Comparison of ENCODE assay signal across 21 cellular contexts in genomic region chr15:66424963-66425612, GRCh38. TPM values are rescaled to one million over a fixed set of nuclear protein-coding genes. Genes with fewer than 3 reads are reported as not detected.
A peak's percentile ranks its signal among the peaks of the same experiment; 100 is the strongest.
DNase-seq lines count a peak whose midpoint lies in the region; ATAC-seq and TF ChIP-seq lines count a peak whose summit lies in the region.
"Had no signal": no experiment of that assay in that cellular context is flagged by ENCODE, and none has a peak within 500 bp of the region (broad histone marks: within the 10 kb centered on the region; RNA-seq: fewer than 3 reads in every experiment).

No MANE protein-coding gene starts in this region.

- no peaks in the 10 kb centered on the region for H3K9me3 ChIP-seq in CD4-positive, alpha-beta T cell (ENCODE audit: control insufficient read depth, low read length)
- H3K9me3 ChIP-seq in naive thymus-derived CD4-positive, alpha-beta T cell (ENCODE audit: control insufficient read depth in 2 of 3, low read length in 3 of 3) = no peaks in the 10 kb centered on the region
- H3K9me3 ChIP-seq: pancreas, Peyer's patch, sigmoid colon, SJSA1, tibial nerve had no signal

- intact Hi-C loops in CD4-positive, alpha-beta T cell (cut with DNase I, micrococcal nuclease) = loop anchor here in 1 of 2 experiments (5.0 kb wide), 1 partner anchor 38 kb away; the partner anchor contains the start of gene MAP2K1
- intact Hi-C loops in naive thymus-derived CD4-positive, alpha-beta T cell (cut with micrococcal nuclease) = loop anchor here in 1 of 2 donors (5.0 kb wide), 1 partner anchor 38 kb away; the partner anchor contains the start of gene MAP2K1

- H3K27ac ChIP-seq in CD4-positive, alpha-beta T cell (ENCODE audit: low read depth, low read length) = no peak overlapping the region
- H3K27ac ChIP-seq in naive thymus-derived CD4-positive, alpha-beta T cell (ENCODE audit: low read depth, low read length) = no peak overlapping the region
- H3K27ac ChIP-seq: brain microvascular endothelial cell, coronary artery, pancreas, Peyer's patch, sigmoid colon, SJSA1, tibial nerve had no signal

- no peaks in the 10 kb centered on the region for H3K27me3 ChIP-seq in CD4-positive, alpha-beta T cell (ENCODE audit: control insufficient read depth, insufficient read depth, low read length)
- no peaks in the 10 kb centered on the region for H3K27me3 ChIP-seq in naive thymus-derived CD4-positive, alpha-beta T cell (ENCODE audit: control insufficient read depth in 2 of 2, insufficient read depth in 2 of 2, low read length in 2 of 2)
- H3K27me3 ChIP-seq: brain microvascular endothelial cell, pancreas, Peyer's patch, sigmoid colon, SJSA1, tibial nerve had no signal

- no peak for TF ChIP-seq CTCF in CD4-positive, alpha-beta T cell (IDR thresholded peaks at IDR 0.05)
- TF ChIP-seq CTCF in GM10248 (IDR thresholded peaks at IDR 0.05; ENCODE audit: control extremely low read depth, extremely low read depth, low read depth, missing control alignments) (no peak), WTC11 (IDR thresholded peaks at IDR 0.05) (no peak)

- peak overlapping the region; percentile 14 for H3K4me3 Mint-ChIP-seq in CD4-positive, alpha-beta T cell
- H3K4me3 Mint-ChIP-seq in WTC11 = no peak overlapping the region
- peak overlapping the region; percentile 27 to 58 (median 52) for H3K4me3 Mint-ChIP-seq in naive thymus-derived CD4-positive, alpha-beta T cell
- H3K4me3 Mint-ChIP-seq: B cell had no signal

- CTCF ChIA-PET in CD4-positive, alpha-beta T cell (lab: Charles Lee) = interaction anchor here (0.6 kb wide), 1 partner anchor 35 kb away, joined by 3 read pairs; no protein-coding TSS in a partner anchor
- CTCF ChIA-PET in GM10248 (lab: Yijun Ruan, JAX) (interaction anchor here (0.8 to 1.8 kb wide), 2 partner anchors 12 to 20 kb away, joined by 3 to 4 read pairs; no protein-coding TSS in a partner anchor), WTC11 (lab: Charles Lee) (interaction anchor here (0.7 to 1.4 kb wide), 2 partner anchors 20 to 39 kb away, joined by 3 read pairs; partner anchors contain the start of gene MAP2K1)
- CTCF ChIA-PET in naive thymus-derived CD4-positive, alpha-beta T cell (lab: Charles Lee) = interaction anchor here (1.0 to 1.2 kb wide), 2 partner anchors 14 to 40 kb away, joined by 4 to 6 read pairs; no protein-coding TSS in a partner anchor

- peaks cover 0 to 11% of the 10 kb centered on the region in 2 donors for H3K4me1 ChIP-seq in naive thymus-derived CD4-positive, alpha-beta T cell (ENCODE audit: control insufficient read depth in 2 of 2, insufficient read depth in 2 of 2, low read length in 2 of 2)
- H3K4me1 ChIP-seq: pancreas, Peyer's patch, sigmoid colon, SJSA1, tibial nerve had no signal

- peaks cover 65% of the 10 kb centered on the region for H3K4me1 Mint-ChIP-seq in CD4-positive, alpha-beta T cell (ENCODE audit: low read depth)
- peaks cover 45% of the 10 kb centered on the region for H3K4me1 Mint-ChIP-seq in WTC11
- peaks cover 41 to 72% (median 61%) of the 10 kb centered on the region in 7 donors for H3K4me1 Mint-ChIP-seq in naive thymus-derived CD4-positive, alpha-beta T cell

- DNase-seq in CD4-positive, alpha-beta T cell = no peak
- DNase-seq in GM10248 (ENCODE audit: extremely low spot score) (peak; percentile 39), WTC11 (ENCODE audit: low spot score) (no peak), NCI-H1417 (lab: John Stamatoyannopoulos, UW) (no peak), NCI-H1092 treated with DMSO at 0.1 percent for 48 hours (lab: John Stamatoyannopoulos, UW) (no peak)
- DNase-seq in naive thymus-derived CD4-positive, alpha-beta T cell = no peak
- DNase-seq: activated CD4-positive, CD25-positive, alpha-beta regulatory T cell; activated CD8-positive, alpha-beta memory T cell treated with anti-CD3 and anti-CD28 coated beads, Interleukin-2, amount 50 U/mL, for 48 hours; brain microvascular endothelial cell; Calu3; pancreas; Peyer's patch; sigmoid colon; stimulated activated naive CD4-positive, alpha-beta T cell had no signal

- no peaks in the 10 kb centered on the region for H3K27me3 Mint-ChIP-seq in CD4-positive, alpha-beta T cell
- H3K27me3 Mint-ChIP-seq in WTC11 (ENCODE audit: low read depth) = no peaks in the 10 kb centered on the region
- H3K27me3 Mint-ChIP-seq in naive thymus-derived CD4-positive, alpha-beta T cell = no peaks in the 10 kb centered on the region
- H3K27me3 Mint-ChIP-seq: B cell had no signal

- H3K27ac Mint-ChIP-seq in CD4-positive, alpha-beta T cell = peak overlapping the region; percentile 74
- peak overlapping the region; percentile 67 for H3K27ac Mint-ChIP-seq in WTC11
- H3K27ac Mint-ChIP-seq in naive thymus-derived CD4-positive, alpha-beta T cell = peak overlapping the region; percentile 11 to 83 (median 64)
- H3K27ac Mint-ChIP-seq: B cell had no signal

- H3K4me3 ChIP-seq in naive thymus-derived CD4-positive, alpha-beta T cell (ENCODE audit: low read length) = no peak overlapping the region
- H3K4me3 ChIP-seq: coronary artery, pancreas, Peyer's patch, sigmoid colon, SJSA1, tibial nerve had no signal

- ATAC-seq in CD4-positive, alpha-beta T cell (ENCODE audit: poor library complexity) = no peak
- no peak for ATAC-seq in WTC11
- no peak for ATAC-seq in naive thymus-derived CD4-positive, alpha-beta T cell
- no peak for ATAC-seq in HG03342 (IDR thresholded peaks at IDR 0.05; ENCODE audit: unreplicated experiment)
- ATAC-seq: HCT116, HepG2, pancreas had no signal

- no peaks in the 10 kb centered on the region for H3K36me3 ChIP-seq in naive thymus-derived CD4-positive, alpha-beta T cell (ENCODE audit: control insufficient read depth in 2 of 3, insufficient read depth in 3 of 3, low read length in 3 of 3)
- H3K36me3 ChIP-seq: brain microvascular endothelial cell, pancreas, Peyer's patch, sigmoid colon, SJSA1, tibial nerve had no signal

- H3K36me3 Mint-ChIP-seq in CD4-positive, alpha-beta T cell (ENCODE audit: low read depth) = peaks cover 14% of the 10 kb centered on the region
- H3K36me3 Mint-ChIP-seq in WTC11 = peaks cover 3% of the 10 kb centered on the region; the same call in 1 of the 2 replicates
- H3K36me3 Mint-ChIP-seq in naive thymus-derived CD4-positive, alpha-beta T cell = peaks cover 4 to 33% (median 15%) of the 10 kb centered on the region in 5 donors

- POLR2A ChIA-PET in CD4-positive, alpha-beta T cell (lab: Charles Lee) = interaction anchor here (1.1 kb wide), 1 partner anchor 13 kb away, joined by 3 read pairs; no protein-coding TSS in a partner anchor
- POLR2A ChIA-PET in GM10248 (lab: Yijun Ruan, JAX) = no interaction called here
- POLR2A ChIA-PET in WTC11 (lab: Charles Lee) = interaction anchor here (0.7 kb wide), 2 partner anchors 52 to 369 kb away, joined by 3 to 4 read pairs; no protein-coding TSS in a partner anchor
- POLR2A ChIA-PET in naive thymus-derived CD4-positive, alpha-beta T cell (lab: Charles Lee) = interaction anchor here (0.6 kb wide), 1 partner anchor 1728 kb away, joined by 3 read pairs; no protein-coding TSS in a partner anchor

- H3K9me3 Mint-ChIP-seq in CD4-positive, alpha-beta T cell = no peaks in the 10 kb centered on the region
- H3K9me3 Mint-ChIP-seq in WTC11 = no peaks in the 10 kb centered on the region
- peaks cover 0 to 11% (median 2%) of the 10 kb centered on the region in 11 donors for H3K9me3 Mint-ChIP-seq in naive thymus-derived CD4-positive, alpha-beta T cell

TF ChIP-seq in WTC11, 78 proteins besides CTCF, POLR2A, EP300 and RAD21 (continues in another document):
- no peak for TF ChIP-seq ATF1 (CRISPR knock-in tag; IDR thresholded peaks at IDR 0.05)
- no peak for TF ChIP-seq ZNF219 (CRISPR knock-in tag; IDR thresholded peaks at IDR 0.05; ENCODE audit: borderline replicate concordance)
- TF ChIP-seq USF1 (CRISPR knock-in tag; IDR thresholded peaks at IDR 0.05) = no peak
- no peak for TF ChIP-seq GTF2I (CRISPR knock-in tag; conservative IDR thresholded peaks at IDR 0.05)
- TF ChIP-seq E2F1 (CRISPR knock-in tag; IDR thresholded peaks at IDR 0.05) = no peak
- no peak for TF ChIP-seq FOXJ3 (CRISPR knock-in tag; IDR thresholded peaks at IDR 0.05; ENCODE audit: borderline replicate concordance)
- no peak for TF ChIP-seq ATF2 (CRISPR knock-in tag; IDR thresholded peaks at IDR 0.05; ENCODE audit: borderline replicate concordance, low read depth)

RNA-seq across cellular contexts. Expression of gene MAP2K1, which starts 38.4 kb away (rescaled TPM):
- total RNA-seq in CD4-positive, alpha-beta T cell = 10 to 100 TPM; 33.8 to 34.7 TPM
- total RNA-seq in WTC11 (2021) = 89.5 to 93.0 TPM (median 90.4 TPM) in 3 replicates
- 10 to 100 TPM; 37.7 to 97.2 (median 47.5) TPM for total RNA-seq in naive thymus-derived CD4-positive, alpha-beta T cell
- polyA plus RNA-seq in naive thymus-derived CD4-positive, alpha-beta T cell = 10 to 100 TPM; 37.2 to 45.0 TPM
